In the genomic region with DNA sequence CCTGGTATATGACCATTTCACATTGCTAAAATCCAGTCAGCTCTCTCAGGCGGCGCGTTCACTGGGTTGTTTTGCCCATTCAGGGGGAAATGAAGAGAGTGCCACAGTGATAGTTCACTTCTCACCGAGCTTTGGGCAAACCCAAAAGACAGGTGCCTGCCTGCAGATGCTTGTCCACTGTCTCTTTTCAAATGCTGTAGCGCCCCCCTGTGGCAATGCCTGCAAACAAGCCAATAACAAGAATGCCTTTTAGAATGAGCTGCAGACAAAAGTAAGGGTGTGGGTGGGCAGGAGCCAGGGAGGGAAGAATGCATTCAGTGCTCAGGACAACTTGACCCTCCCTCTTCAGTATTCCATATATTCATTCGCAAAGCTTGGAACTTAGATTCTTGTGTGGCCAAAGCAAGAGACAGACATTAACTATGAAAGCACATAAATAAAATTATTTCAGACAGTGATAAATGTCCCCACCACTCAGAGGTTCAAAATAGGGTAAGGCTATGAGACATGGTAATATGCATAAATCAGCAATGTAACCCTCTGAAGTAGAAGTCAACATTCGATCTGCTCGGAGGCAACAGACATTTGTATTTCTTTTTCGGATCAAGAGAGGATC, we compare ENCODE assay signal across 7 cellular contexts.
DNase-seq lines count a peak whose midpoint lies in the region; ATAC-seq and TF ChIP-seq lines count a peak whose summit lies in the region.

No MANE protein-coding gene starts in this region.

- 59% methylated on average over 5 of the region's 9 CpGs for WGBS in right lobe of liver (ENCODE audit: insufficient coverage, low coverage, low lambda C conversion rate, missing lambda C conversion rate)

- no peaks in the 10 kb centered on the region for H3K27me3 ChIP-seq in right lobe of liver

- POLR2A ChIA-PET in GM10248 (lab: Yijun Ruan, JAX), result no interaction called here

- H3K27ac ChIP-seq in caudate nucleus (ENCODE audit: low read depth, low read length) (no peak overlapping the region), right lobe of liver (no peak overlapping the region)

- peak; percentile 29 for DNase-seq in GM10248 (ENCODE audit: extremely low spot score)
- DNase-seq in NCI-H1105 (lab: John Stamatoyannopoulos, UW), result peak; percentile 79
- DNase-seq in T-helper 9 cell, result peak; percentile 16
- DNase-seq in caudate nucleus (lab: John Stamatoyannopoulos, UW), result peak in 39 of 61 donors; percentile 7 to 75 (median 33)
- DNase-seq in right lobe of liver, result peak; percentile 66 to 78 (median 74)
- DNase-seq in stimulated activated CD8-positive, alpha-beta memory T cell treated with anti-CD3 and anti-CD28 coated beads, Interleukin-15, amount 100 ng/mL, for 1 hour (ENCODE audit: low read depth), result peak; percentile 6

- no peak for TF ChIP-seq POLR2A in right lobe of liver (IDR thresholded peaks at IDR 0.05)

- peaks cover 0 to 4% (median 0%) of the 10 kb centered on the region in 4 donors for H3K4me1 ChIP-seq in right lobe of liver

- peak in 3 of 4 donors; percentile 50 to 65 (median 63) for ATAC-seq in right lobe of liver
- no peak for ATAC-seq in HG03354 (IDR thresholded peaks at IDR 0.05; ENCODE audit: poor library complexity, severe bottlenecking, unreplicated experiment)

- H3K9me3 ChIP-seq in right lobe of liver, result no peaks in the 10 kb centered on the region

- H3K36me3 ChIP-seq in right lobe of liver, result no peaks in the 10 kb centered on the region

- CTCF ChIA-PET in GM10248 (lab: Yijun Ruan, JAX), result interaction anchor here (0.6 to 6.9 kb wide), 14 partner anchors 9 to 1380 kb away, joined by 3 to 73 read pairs (median 4); no protein-coding TSS in a partner anchor

- intact Hi-C loops in right lobe of liver (cut with DNase I), result no loop called here

- TF ChIP-seq CTCF in GM10248 (IDR thresholded peaks at IDR 0.05; ENCODE audit: control extremely low read depth, extremely low read depth, low read depth, missing control alignments) (peak; percentile 60), right lobe of liver (IDR thresholded peaks at IDR 0.05) (peak in 3 of 4 donors; percentile 45 to 68 (median 47))

- no peak overlapping the region for H3K4me3 ChIP-seq in right lobe of liver

Comparison
In these comparisons a context has a peak if more than half of its experiments do, and no peak if none do; other contexts are left out.
1. DNase-seq: peak in every context shown above with its lines; median percentile 79 in NCI-H1105; 74 in right lobe of liver; 33 in caudate nucleus; 29 in GM10248; 16 in T-helper 9 cell; 6 in stimulated activated CD8-positive, alpha-beta memory T cell treated with anti-CD3 and anti-CD28 coated beads, Interleukin-15, amount 100 ng/mL, for 1 hour.